In genomic region chr18:62526098-62527025, GRCh38 we compare ENCODE assay signal across 1 cellular context.
TF ChIP-seq lines count a peak whose summit lies in the region.

No MANE protein-coding gene starts in this region.

TF ChIP-seq in K562, 482 proteins besides CTCF, POLR2A, EP300 and RAD21 (continued from another document and continues in another):
- no peak for TF ChIP-seq ZNF311 (CRISPR knock-in tag; IDR thresholded peaks at IDR 0.05)
- no peak for TF ChIP-seq MTA2 (IDR thresholded peaks at IDR 0.05; ENCODE audit: low read depth)
- TF ChIP-seq HMG20B (CRISPR knock-in tag; IDR thresholded peaks at IDR 0.05), result no peak
- TF ChIP-seq, protein P1, sequence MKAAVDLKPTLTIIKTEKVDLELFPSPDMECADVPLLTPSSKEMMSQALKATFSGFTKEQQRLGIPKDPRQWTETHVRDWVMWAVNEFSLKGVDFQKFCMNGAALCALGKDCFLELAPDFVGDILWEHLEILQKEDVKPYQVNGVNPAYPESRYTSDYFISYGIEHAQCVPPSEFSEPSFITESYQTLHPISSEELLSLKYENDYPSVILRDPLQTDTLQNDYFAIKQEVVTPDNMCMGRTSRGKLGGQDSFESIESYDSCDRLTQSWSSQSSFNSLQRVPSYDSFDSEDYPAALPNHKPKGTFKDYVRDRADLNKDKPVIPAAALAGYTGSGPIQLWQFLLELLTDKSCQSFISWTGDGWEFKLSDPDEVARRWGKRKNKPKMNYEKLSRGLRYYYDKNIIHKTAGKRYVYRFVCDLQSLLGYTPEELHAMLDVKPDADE (conservative IDR thresholded peaks at IDR 0.05; ENCODE audit: control insufficient read depth, low read depth, low read length), result 0 out of 2 replicates have a peak, but pooled peaks have one; percentile 37
- no peak for TF ChIP-seq NBN (IDR thresholded peaks at IDR 0.05; ENCODE audit: low read depth)
- no peak for TF ChIP-seq ZNF512 (tag; IDR thresholded peaks at IDR 0.05)
- TF ChIP-seq, protein P2, sequence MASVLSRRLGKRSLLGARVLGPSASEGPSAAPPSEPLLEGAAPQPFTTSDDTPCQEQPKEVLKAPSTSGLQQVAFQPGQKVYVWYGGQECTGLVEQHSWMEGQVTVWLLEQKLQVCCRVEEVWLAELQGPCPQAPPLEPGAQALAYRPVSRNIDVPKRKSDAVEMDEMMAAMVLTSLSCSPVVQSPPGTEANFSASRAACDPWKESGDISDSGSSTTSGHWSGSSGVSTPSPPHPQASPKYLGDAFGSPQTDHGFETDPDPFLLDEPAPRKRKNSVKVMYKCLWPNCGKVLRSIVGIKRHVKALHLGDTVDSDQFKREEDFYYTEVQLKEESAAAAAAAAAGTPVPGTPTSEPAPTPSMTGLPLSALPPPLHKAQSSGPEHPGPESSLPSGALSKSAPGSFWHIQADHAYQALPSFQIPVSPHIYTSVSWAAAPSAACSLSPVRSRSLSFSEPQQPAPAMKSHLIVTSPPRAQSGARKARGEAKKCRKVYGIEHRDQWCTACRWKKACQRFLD (CRISPR knock-in tag; IDR thresholded peaks at IDR 0.05), result 0 out of 2 replicates have a peak, but pooled peaks have one; percentile 31
- TF ChIP-seq GATA2 (CRISPR knock-in tag; IDR thresholded peaks at IDR 0.05), result no peak
- TF ChIP-seq HMGXB4 (CRISPR knock-in tag; IDR thresholded peaks at IDR 0.05), result no peak
- no peak for TF ChIP-seq XRCC5 (IDR thresholded peaks at IDR 0.05; ENCODE audit: low read depth, low read length)
- TF ChIP-seq NFIC (IDR thresholded peaks at IDR 0.05), result peak; percentile 82
- TF ChIP-seq HDAC6 (IDR thresholded peaks at IDR 0.05; ENCODE audit: low read depth, low read length), result no peak
- TF ChIP-seq TBL1XR1 (IDR thresholded peaks at IDR 0.05; ENCODE audit: low read length in 2 of 2), result no peak; a peak in 2 of 4 replicates
- no peak for TF ChIP-seq ZNF780A (CRISPR knock-in tag; IDR thresholded peaks at IDR 0.05)
- TF ChIP-seq SIRT6 (IDR thresholded peaks at IDR 0.05; ENCODE audit: low read depth, low read length), result no peak
- TF ChIP-seq ZFP30 (CRISPR knock-in tag; IDR thresholded peaks at IDR 0.05; ENCODE audit: borderline replicate concordance), result no peak
- TF ChIP-seq BRF1 (IDR thresholded peaks at IDR 0.05; ENCODE audit: borderline replicate concordance, extremely low read depth, insufficient read length), result no peak
- no peak for TF ChIP-seq PHB2 (IDR thresholded peaks at IDR 0.05; ENCODE audit: low read depth)
- peak; percentile 54; the same call in 1 of the 2 replicates for TF ChIP-seq DPF2 (IDR thresholded peaks at IDR 0.05)
- TF ChIP-seq XRCC4 (IDR thresholded peaks at IDR 0.05; ENCODE audit: extremely low read depth, insufficient read depth, insufficient read length), result no peak
- TF ChIP-seq, protein P3, sequence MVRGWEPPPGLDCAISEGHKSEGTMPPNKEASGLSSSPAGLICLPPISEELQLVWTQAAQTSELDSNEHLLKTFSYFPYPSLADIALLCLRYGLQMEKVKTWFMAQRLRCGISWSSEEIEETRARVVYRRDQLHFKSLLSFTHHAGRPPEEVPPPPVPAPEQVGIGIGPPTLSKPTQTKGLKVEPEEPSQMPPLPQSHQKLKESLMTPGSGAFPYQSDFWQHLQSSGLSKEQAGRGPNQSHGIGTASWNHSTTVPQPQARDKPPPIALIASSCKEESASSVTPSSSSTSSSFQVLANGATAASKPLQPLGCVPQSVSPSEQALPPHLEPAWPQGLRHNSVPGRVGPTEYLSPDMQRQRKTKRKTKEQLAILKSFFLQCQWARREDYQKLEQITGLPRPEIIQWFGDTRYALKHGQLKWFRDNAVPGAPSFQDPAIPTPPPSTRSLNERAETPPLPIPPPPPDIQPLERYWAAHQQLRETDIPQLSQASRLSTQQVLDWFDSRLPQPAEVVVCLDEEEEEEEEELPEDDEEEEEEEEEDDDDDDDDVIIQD (CRISPR knock-in tag; IDR thresholded peaks at IDR 0.05), result no peak
- TF ChIP-seq MTA1 (IDR thresholded peaks at IDR 0.05; ENCODE audit: borderline replicate concordance), result no peak
- peak; percentile 90 for TF ChIP-seq ZNF24 (IDR thresholded peaks at IDR 0.05)
- TF ChIP-seq E2F6 (IDR thresholded peaks at IDR 0.05; ENCODE audit: borderline replicate concordance in 1 of 2, extremely low read depth in 1 of 2, insufficient read depth in 1 of 2, insufficient read length in 1 of 2, low read depth in 1 of 2, low read length in 1 of 2, poor library complexity in 1 of 2, severe bottlenecking in 1 of 2), result peak; percentile 74 to 94
- no peak for TF ChIP-seq CREB5 (CRISPR knock-in tag; IDR thresholded peaks at IDR 0.05)
- TF ChIP-seq GATAD2B (IDR thresholded peaks at IDR 0.05; ENCODE audit: borderline replicate concordance), result no peak
- TF ChIP-seq TSC22D4 (tag; IDR thresholded peaks at IDR 0.05), result no peak
- peak; percentile 41; the same call in 1 of the 2 replicates for TF ChIP-seq POLR2AphosphoS5 (IDR thresholded peaks at IDR 0.05; ENCODE audit: control insufficient read depth, insufficient read depth, low read depth, low read length)
- TF ChIP-seq, protein P4, sequence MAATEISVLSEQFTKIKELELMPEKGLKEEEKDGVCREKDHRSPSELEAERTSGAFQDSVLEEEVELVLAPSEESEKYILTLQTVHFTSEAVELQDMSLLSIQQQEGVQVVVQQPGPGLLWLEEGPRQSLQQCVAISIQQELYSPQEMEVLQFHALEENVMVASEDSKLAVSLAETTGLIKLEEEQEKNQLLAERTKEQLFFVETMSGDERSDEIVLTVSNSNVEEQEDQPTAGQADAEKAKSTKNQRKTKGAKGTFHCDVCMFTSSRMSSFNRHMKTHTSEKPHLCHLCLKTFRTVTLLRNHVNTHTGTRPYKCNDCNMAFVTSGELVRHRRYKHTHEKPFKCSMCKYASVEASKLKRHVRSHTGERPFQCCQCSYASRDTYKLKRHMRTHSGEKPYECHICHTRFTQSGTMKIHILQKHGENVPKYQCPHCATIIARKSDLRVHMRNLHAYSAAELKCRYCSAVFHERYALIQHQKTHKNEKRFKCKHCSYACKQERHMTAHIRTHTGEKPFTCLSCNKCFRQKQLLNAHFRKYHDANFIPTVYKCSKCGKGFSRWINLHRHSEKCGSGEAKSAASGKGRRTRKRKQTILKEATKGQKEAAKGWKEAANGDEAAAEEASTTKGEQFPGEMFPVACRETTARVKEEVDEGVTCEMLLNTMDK (IDR thresholded peaks at IDR 0.05; ENCODE audit: borderline replicate concordance, insufficient read depth, low read depth, low read length, poor library complexity, severe bottlenecking), result no peak
- peak; percentile 79 to 92 for TF ChIP-seq MAZ (CRISPR knock-in tag; conservative IDR thresholded peaks at IDR 0.05 in 1 of 2, IDR thresholded peaks at IDR 0.05 in 1 of 2)
- no peak for TF ChIP-seq GTF2B (IDR thresholded peaks at IDR 0.05; ENCODE audit: extremely low read depth, insufficient read length)
- TF ChIP-seq PURB (CRISPR knock-in tag; IDR thresholded peaks at IDR 0.05; ENCODE audit: low read depth), result no peak
- TF ChIP-seq, protein P5, sequence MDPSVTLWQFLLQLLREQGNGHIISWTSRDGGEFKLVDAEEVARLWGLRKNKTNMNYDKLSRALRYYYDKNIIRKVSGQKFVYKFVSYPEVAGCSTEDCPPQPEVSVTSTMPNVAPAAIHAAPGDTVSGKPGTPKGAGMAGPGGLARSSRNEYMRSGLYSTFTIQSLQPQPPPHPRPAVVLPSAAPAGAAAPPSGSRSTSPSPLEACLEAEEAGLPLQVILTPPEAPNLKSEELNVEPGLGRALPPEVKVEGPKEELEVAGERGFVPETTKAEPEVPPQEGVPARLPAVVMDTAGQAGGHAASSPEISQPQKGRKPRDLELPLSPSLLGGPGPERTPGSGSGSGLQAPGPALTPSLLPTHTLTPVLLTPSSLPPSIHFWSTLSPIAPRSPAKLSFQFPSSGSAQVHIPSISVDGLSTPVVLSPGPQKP (CRISPR knock-in tag; IDR thresholded peaks at IDR 0.05), result no peak
- TF ChIP-seq GABPB2 (CRISPR knock-in tag; conservative IDR thresholded peaks at IDR 0.05), result no peak
- no peak for TF ChIP-seq TCF7 (IDR thresholded peaks at IDR 0.05; ENCODE audit: borderline replicate concordance)
- peak; percentile 61; the same call in 1 of the 2 replicates for TF ChIP-seq SAFB (IDR thresholded peaks at IDR 0.05; ENCODE audit: borderline replicate concordance, low read depth, low read length)
- peak; percentile 91 for TF ChIP-seq ESRRA (IDR thresholded peaks at IDR 0.05; ENCODE audit: borderline replicate concordance, low read depth)
- TF ChIP-seq PRPF4 (IDR thresholded peaks at IDR 0.05; ENCODE audit: insufficient read depth, low read depth, low read length, poor library complexity, severe bottlenecking), result no peak
- TF ChIP-seq ELF4 (CRISPR knock-in tag; IDR thresholded peaks at IDR 0.05), result no peak
- no peak for TF ChIP-seq OTX1 (CRISPR knock-in tag; IDR thresholded peaks at IDR 0.05)
- TF ChIP-seq SRSF9 (IDR thresholded peaks at IDR 0.05; ENCODE audit: borderline replicate concordance, low read depth, low read length), result no peak
- no peak; the same call in 1 of the 2 replicates for TF ChIP-seq ARID1B (IDR thresholded peaks at IDR 0.05)
- TF ChIP-seq HDGF (IDR thresholded peaks at IDR 0.05), result no peak
- TF ChIP-seq E4F1 (CRISPR knock-in tag; IDR thresholded peaks at IDR 0.05; ENCODE audit: borderline replicate concordance), result no peak
- no peak for TF ChIP-seq STAG1 (CRISPR knock-in tag; IDR thresholded peaks at IDR 0.05; ENCODE audit: borderline replicate concordance)
- no peak for TF ChIP-seq XRCC3 (IDR thresholded peaks at IDR 0.05)
- TF ChIP-seq NCOA1 (IDR thresholded peaks at IDR 0.05; ENCODE audit: low read depth), result no peak
- no peak for TF ChIP-seq HDAC8 (tag; IDR thresholded peaks at IDR 0.05)
- TF ChIP-seq TAF9B (IDR thresholded peaks at IDR 0.05; ENCODE audit: partially characterized antibody), result peak; percentile 49
- no peak for TF ChIP-seq DLX4 (CRISPR knock-in tag; IDR thresholded peaks at IDR 0.05)
